Comparison of ENCODE assay signal across 19 cellular contexts in the genomic region with DNA sequence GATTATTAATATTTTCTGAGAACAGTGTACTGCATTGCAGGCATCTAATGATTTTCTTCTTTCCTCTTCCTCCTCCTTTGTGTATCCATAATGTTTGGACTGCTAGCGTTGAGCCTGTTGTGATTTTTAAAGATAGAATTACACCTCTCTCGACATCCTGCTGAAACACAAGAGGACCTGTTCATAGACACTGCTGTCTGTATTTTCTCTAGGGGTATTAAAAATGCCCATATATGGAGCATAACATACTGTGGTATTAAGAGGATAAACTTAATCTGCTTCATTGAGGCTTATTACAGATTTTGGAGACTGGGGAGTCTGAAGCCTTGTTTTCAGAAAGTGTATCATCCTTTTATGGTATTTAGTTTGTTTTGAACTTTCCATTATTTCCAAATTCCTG.
DNase-seq lines count a peak whose midpoint lies in the region; ATAC-seq and TF ChIP-seq lines count a peak whose summit lies in the region.
"Had no signal": no experiment of that assay in that cellular context is flagged by ENCODE, and none has a peak within 500 bp of the region (broad histone marks: within the 10 kb centered on the region; RNA-seq: fewer than 3 reads in every experiment).

No MANE protein-coding gene starts in this region.

- no peaks in the 10 kb centered on the region for H3K27me3 ChIP-seq in WERI-Rb-1 (ENCODE audit: insufficient read depth, low read depth, severe bottlenecking)
- H3K27me3 ChIP-seq: SJCRH30 had no signal

- DNase-seq in D341Med (ENCODE audit: low spot score) (peak; percentile 57), NCI-H146 (lab: John Stamatoyannopoulos, UW) (peak; percentile 45), NCI-H2196 (lab: John Stamatoyannopoulos, UW; ENCODE audit: unreplicated experiment) (peak; percentile 30), WERI-Rb-1 (no peak), kidney glomerular epithelial cell (lab: John Stamatoyannopoulos, UW) (no peak), NCI-H1436 (lab: John Stamatoyannopoulos, UW) (no peak)
- no peak for DNase-seq in activated CD4-positive, alpha-beta T cell treated with anti-CD3 and anti-CD28 coated beads, Interleukin-2, amount 50 U/mL, for 48 hours
- DNase-seq: ACHN, AML-193, DMS79 treated with DMSO at 0.1 percent for 48 hours, Karpas-422, MM.1S, NCI-H1105 treated with DMSO at 0.1 percent for 48 hours, NCI-H2081 treated with DMSO at 0.1 percent for 48 hours, NCI-H510A, PC-9, T-helper 17 cell had no signal

- no peak for ATAC-seq in GM18873 (IDR thresholded peaks at IDR 0.05; ENCODE audit: low FRiP score, unreplicated experiment)
- ATAC-seq: T-helper 17 cell had no signal

- H3K36me3 ChIP-seq in WERI-Rb-1 = no peaks in the 10 kb centered on the region
- H3K36me3 ChIP-seq: SJCRH30 had no signal

- peak overlapping the region; percentile 24 for H3K27ac ChIP-seq in WERI-Rb-1
- H3K27ac ChIP-seq: PC-9, SJCRH30 had no signal

- peaks cover 2% of the 10 kb centered on the region for H3K9me3 ChIP-seq in WERI-Rb-1 (ENCODE audit: severe bottlenecking)
- H3K9me3 ChIP-seq: SJCRH30 had no signal

- H3K4me3 ChIP-seq in WERI-Rb-1 (ENCODE audit: low read depth, low read length) = 0 out of 2 replicates have a peak overlapping the region, but pooled peaks have one; percentile 4
- H3K4me3 ChIP-seq: PC-9, SJCRH30 had no signal

- no peak for TF ChIP-seq CTCF in WERI-Rb-1 (IDR thresholded peaks at IDR 0.05; ENCODE audit: low read depth, low read length)

Comparison
In these comparisons a context has a peak if more than half of its experiments do, and no peak if none do; other contexts are left out.
1. DNase-seq: peak in D341Med (single experiment), NCI-H146 (single experiment) and NCI-H2196 (single experiment); none in WERI-Rb-1 (single experiment), activated CD4-positive, alpha-beta T cell treated with anti-CD3 and anti-CD28 coated beads, Interleukin-2, amount 50 U/mL, for 48 hours (0 of 2), kidney glomerular epithelial cell (single experiment) and NCI-H1436 (single experiment).